Comparison of ENCODE assay signal across 14 cellular contexts in genomic region chr18:7856099-7856498, GRCh38.
"Had no signal": no experiment of that assay in that cellular context is flagged by ENCODE, and none has a peak within 500 bp of the region (broad histone marks: within the 10 kb centered on the region; RNA-seq: fewer than 3 reads in every experiment).

No MANE protein-coding gene starts in this region.

- H3K9me3 ChIP-seq: body of pancreas, lower lobe of right lung, testis had no signal

- H3K27me3 Mint-ChIP-seq: naive thymus-derived CD4-positive, alpha-beta T cell; stimulated activated naive CD8-positive, alpha-beta T cell treated with anti-CD3 and anti-CD28 coated beads, Interleukin-15, amount 100 ng/mL, for 72 hours had no signal

- H3K36me3 ChIP-seq: lower lobe of right lung had no signal

- H3K4me3 ChIP-seq: body of pancreas, lower lobe of right lung, skin epidermis, testis had no signal

- H3K4me1 Mint-ChIP-seq: naive thymus-derived CD4-positive, alpha-beta T cell; stimulated activated naive CD8-positive, alpha-beta T cell treated with anti-CD3 and anti-CD28 coated beads, Interleukin-15, amount 100 ng/mL, for 72 hours had no signal

- ATAC-seq: body of pancreas; naive thymus-derived CD4-positive, alpha-beta T cell; stimulated activated naive CD8-positive, alpha-beta T cell treated with anti-CD3 and anti-CD28 coated beads, Interleukin-15, amount 100 ng/mL, for 72 hours had no signal

- H3K9me3 Mint-ChIP-seq: activated T-helper 2 cell treated with anti-CD3 and anti-CD28 coated beads, Interferon-gamma antibody, Interleukin-2, Interleukin-4, amounts not matched to agents 10 μg/mL and 5 μg/mL and 100 μg/mL, durations not matched to agents 14 hours and 24 hours and 36 hours had no signal

- H3K27ac ChIP-seq: body of pancreas, parathyroid adenoma, skin epidermis, testis had no signal

- H3K4me1 ChIP-seq: testis had no signal

- H3K4me3 Mint-ChIP-seq: naive thymus-derived CD4-positive, alpha-beta T cell; stimulated activated naive CD8-positive, alpha-beta T cell treated with anti-CD3 and anti-CD28 coated beads, Interleukin-15, amount 100 ng/mL, for 72 hours had no signal

- DNase-seq: activated CD4-positive, alpha-beta T cell treated with anti-CD3 and anti-CD28 coated beads, Interleukin-2, amount 50 U/mL, for 1 hour; activated CD4-positive, CD25-positive, alpha-beta regulatory T cell; activated naive CD4-positive, alpha-beta T cell treated with anti-CD3 and anti-CD28 coated beads, Interleukin-2, amount 50 U/mL, for 16 hours; amniotic stem cell; body of pancreas; foreskin melanocyte; lower lobe of right lung; naive thymus-derived CD4-positive, alpha-beta T cell; stimulated activated CD4-positive, alpha-beta T cell treated with anti-CD3 and anti-CD28 coated beads, Interleukin-4, amount 100 ng/mL, for 4 hours; stimulated activated naive CD8-positive, alpha-beta T cell treated with anti-CD3 and anti-CD28 coated beads, Interleukin-15, amount 100 ng/mL, for 72 hours; testis had no signal

- H3K27ac Mint-ChIP-seq: activated T-helper 2 cell treated with anti-CD3 and anti-CD28 coated beads, Interferon-gamma antibody, Interleukin-2, Interleukin-4, amounts not matched to agents 10 μg/mL and 5 μg/mL and 100 μg/mL, durations not matched to agents 14 hours and 24 hours and 36 hours; naive thymus-derived CD4-positive, alpha-beta T cell; stimulated activated naive CD8-positive, alpha-beta T cell treated with anti-CD3 and anti-CD28 coated beads, Interleukin-15, amount 100 ng/mL, for 72 hours had no signal

- H3K27me3 ChIP-seq: body of pancreas, testis had no signal
